ENCODE assay signal across 9 cellular contexts in the genomic region with DNA sequence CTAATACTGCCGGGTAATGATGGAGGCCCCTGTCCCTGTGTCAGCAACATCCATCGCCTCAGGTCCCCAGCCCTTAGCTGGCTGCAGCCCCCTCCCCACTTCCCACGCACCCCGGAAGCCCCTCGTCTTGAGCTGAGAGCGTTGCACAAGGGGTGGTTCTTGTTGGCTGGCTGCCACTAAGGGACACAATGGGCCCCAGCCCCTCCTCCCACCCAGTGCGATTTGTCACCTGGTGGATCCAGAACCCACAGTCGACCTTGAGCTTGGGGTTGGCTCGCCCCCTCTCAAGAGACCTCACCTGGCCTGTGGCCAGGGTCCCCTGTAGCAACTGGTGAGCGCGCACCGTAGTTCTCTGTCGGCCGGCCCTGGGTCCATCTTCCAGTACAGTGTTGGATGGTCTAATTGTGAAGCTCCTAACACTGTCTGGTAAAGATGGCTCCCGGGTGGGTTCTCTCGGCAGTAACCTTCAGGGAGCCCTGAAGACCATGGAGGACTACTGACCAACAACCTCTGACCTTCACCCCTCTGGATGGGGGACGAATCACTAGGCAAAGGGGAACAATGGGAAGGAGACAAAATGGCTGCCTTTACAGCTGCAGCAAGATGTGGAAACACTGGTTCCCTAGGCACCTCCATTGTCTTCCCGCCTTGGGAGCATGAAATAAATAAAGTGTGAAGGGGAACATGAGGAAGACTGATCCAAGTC. TPM values are rescaled to one million over a fixed set of nuclear protein-coding genes. Genes with fewer than 3 reads are reported as not detected.
DNase-seq lines count a peak whose midpoint lies in the region; ATAC-seq lines count a peak whose summit lies in the region.
"Had no signal": no experiment of that assay in that cellular context is flagged by ENCODE, and none has a peak within 500 bp of the region (broad histone marks: within the 10 kb centered on the region; RNA-seq: fewer than 3 reads in every experiment).

No MANE protein-coding gene starts in this region.

- H3K4me3 ChIP-seq in SK-N-MC (no peak overlapping the region), iPS-11a (ENCODE audit: low read depth, low read length) (peak overlapping the region; percentile 89)
- H3K4me3 ChIP-seq: SJSA1 had no signal

- peak overlapping the region; percentile 79 for H3K27ac ChIP-seq in SK-N-MC
- H3K27ac ChIP-seq: SJSA1 had no signal

- H3K9ac ChIP-seq in SK-N-MC (ENCODE audit: insufficient read length): no peak overlapping the region

- H3K9me3 Mint-ChIP-seq in activated CD4-positive, alpha-beta T cell treated with anti-CD3 and anti-CD28 coated beads, Interleukin-2, amount 10 ng/mL, durations not matched to agents 24 days and 14 days: no peaks in the 10 kb centered on the region
- H3K9me3 Mint-ChIP-seq in stimulated activated naive B cell treated with anti-CD40 and anti-IgM and Interleukin-4, amounts not matched to agents 10 μg/mL and 1 μg/mL and 100 μg/mL, for 72 hours: no peaks in the 10 kb centered on the region

- no peak for ATAC-seq in stimulated activated naive B cell treated with anti-CD40 and anti-IgM and Interleukin-4, amounts not matched to agents 10 μg/mL and 1 μg/mL and 100 μg/mL, for 72 hours (replicated peaks)
- ATAC-seq in GM19035 (IDR thresholded peaks at IDR 0.05; ENCODE audit: unreplicated experiment) (no peak), GM21447 (IDR thresholded peaks at IDR 0.05; ENCODE audit: unreplicated experiment) (no peak)

- no peaks in the 10 kb centered on the region for H3K9me3 ChIP-seq in SK-N-MC (ENCODE audit: low read depth, low read length)
- H3K9me3 ChIP-seq: SJSA1 had no signal

- peaks cover 38% of the 10 kb centered on the region for H3K36me3 ChIP-seq in SK-N-MC (ENCODE audit: insufficient read depth, low read length)

- DNase-seq in activated CD4-positive, alpha-beta T cell treated with anti-CD3 and anti-CD28 coated beads, Interleukin-2, amount 10 ng/mL, durations not matched to agents 24 days and 14 days: peak; percentile 62
- no peak for DNase-seq in activated CD4-positive, alpha-beta T cell treated with anti-CD3 and anti-CD28 coated beads for 1 hour
- DNase-seq in SK-N-MC (ENCODE audit: low read depth, low spot score) (no peak), NCI-H187 (lab: John Stamatoyannopoulos, UW) (no peak)
- DNase-seq in stimulated activated naive B cell treated with anti-CD40 and anti-IgM and Interleukin-4, amounts not matched to agents 10 μg/mL and 1 μg/mL and 100 μg/mL, for 72 hours: no peak

- H3K4me1 Mint-ChIP-seq in activated CD4-positive, alpha-beta T cell treated with anti-CD3 and anti-CD28 coated beads, Interleukin-2, amount 10 ng/mL, durations not matched to agents 24 days and 14 days: peaks cover 51% of the 10 kb centered on the region
- H3K4me1 Mint-ChIP-seq in stimulated activated naive B cell treated with anti-CD40 and anti-IgM and Interleukin-4, amounts not matched to agents 10 μg/mL and 1 μg/mL and 100 μg/mL, for 72 hours: peaks cover 66 to 90% of the 10 kb centered on the region in 2 donors

- peaks cover 68% of the 10 kb centered on the region for H3K36me3 Mint-ChIP-seq in activated CD4-positive, alpha-beta T cell treated with anti-CD3 and anti-CD28 coated beads, Interleukin-2, amount 10 ng/mL, durations not matched to agents 24 days and 14 days (ENCODE audit: low read depth)
- peaks cover 52 to 71% of the 10 kb centered on the region in 2 donors for H3K36me3 Mint-ChIP-seq in stimulated activated naive B cell treated with anti-CD40 and anti-IgM and Interleukin-4, amounts not matched to agents 10 μg/mL and 1 μg/mL and 100 μg/mL, for 72 hours

- H3K4me3 Mint-ChIP-seq in activated CD4-positive, alpha-beta T cell treated with anti-CD3 and anti-CD28 coated beads, Interleukin-2, amount 10 ng/mL, durations not matched to agents 24 days and 14 days: no peak overlapping the region
- H3K4me3 Mint-ChIP-seq in stimulated activated naive B cell treated with anti-CD40 and anti-IgM and Interleukin-4, amounts not matched to agents 10 μg/mL and 1 μg/mL and 100 μg/mL, for 72 hours: no peak overlapping the region

- H3K27ac Mint-ChIP-seq in activated CD4-positive, alpha-beta T cell treated with anti-CD3 and anti-CD28 coated beads, Interleukin-2, amount 10 ng/mL, durations not matched to agents 24 days and 14 days: peak overlapping the region; percentile 94
- peak overlapping the region; percentile 89 for H3K27ac Mint-ChIP-seq in stimulated activated naive B cell treated with anti-CD40 and anti-IgM and Interleukin-4, amounts not matched to agents 10 μg/mL and 1 μg/mL and 100 μg/mL, for 72 hours

- intact Hi-C loops in activated CD4-positive, alpha-beta T cell treated with anti-CD3 and anti-CD28 coated beads, Interleukin-2, amount 10 ng/mL, durations not matched to agents 24 days and 14 days (cut with micrococcal nuclease): loop anchor here (2.0 kb wide), 1 partner anchor 49 kb away; a partner anchor contains a TSS

- H3K27me3 Mint-ChIP-seq in activated CD4-positive, alpha-beta T cell treated with anti-CD3 and anti-CD28 coated beads, Interleukin-2, amount 10 ng/mL, durations not matched to agents 24 days and 14 days: no peaks in the 10 kb centered on the region
- no peaks in the 10 kb centered on the region for H3K27me3 Mint-ChIP-seq in stimulated activated naive B cell treated with anti-CD40 and anti-IgM and Interleukin-4, amounts not matched to agents 10 μg/mL and 1 μg/mL and 100 μg/mL, for 72 hours

RNA-seq across cellular contexts. Expression of a gene that starts 6.6 kb away (rescaled TPM):
- total RNA-seq in activated CD4-positive, alpha-beta T cell treated with anti-CD3 and anti-CD28 coated beads, Interleukin-2, amount 10 ng/mL, durations not matched to agents 24 days and 14 days: 474 and 487 TPM in 2 replicates

RNA-seq across cellular contexts. Expression of a gene that starts 6.8 kb away (rescaled TPM):
- total RNA-seq in activated CD4-positive, alpha-beta T cell treated with anti-CD3 and anti-CD28 coated beads, Interleukin-2, amount 10 ng/mL, durations not matched to agents 24 days and 14 days: 129 and 131 TPM in 2 replicates

RNA-seq across cellular contexts. Expression of a gene that starts 12.7 kb away (rescaled TPM):
- total RNA-seq in activated CD4-positive, alpha-beta T cell treated with anti-CD3 and anti-CD28 coated beads, Interleukin-2, amount 10 ng/mL, durations not matched to agents 24 days and 14 days: 349 and 355 TPM in 2 replicates
- total RNA-seq: SJSA1 had no signal

RNA-seq across cellular contexts. Expression of a gene that starts 20.1 kb away (rescaled TPM):
- total RNA-seq in activated CD4-positive, alpha-beta T cell treated with anti-CD3 and anti-CD28 coated beads, Interleukin-2, amount 10 ng/mL, durations not matched to agents 24 days and 14 days: 168 and 174 TPM in 2 replicates

RNA-seq across cellular contexts. Expression of a gene that starts 20.3 kb away (rescaled TPM):
- total RNA-seq in activated CD4-positive, alpha-beta T cell treated with anti-CD3 and anti-CD28 coated beads, Interleukin-2, amount 10 ng/mL, durations not matched to agents 24 days and 14 days: not detected in 2 replicates
- total RNA-seq: SJSA1 had no signal
